ENCODE assay signal across 9 cellular contexts in genomic region chr20:4898282-4898681, GRCh38.
DNase-seq lines count a peak whose midpoint lies in the region; ATAC-seq and TF ChIP-seq lines count a peak whose summit lies in the region.
"Had no signal": no experiment of that assay in that cellular context is flagged by ENCODE, and none has a peak within 500 bp of the region (broad histone marks: within the 10 kb centered on the region; RNA-seq: fewer than 3 reads in every experiment).

No MANE protein-coding gene starts in this region.

- H3K27ac ChIP-seq in heart right ventricle = no peak overlapping the region
- H3K27ac ChIP-seq in CD8-positive, alpha-beta memory T cell (ENCODE audit: low read depth, low read length) = no peak overlapping the region

- DNase-seq in H4 (ENCODE audit: low spot score) (peak; percentile 80), WTC11 (ENCODE audit: low spot score) (no peak), heart right ventricle (peak in 1 of 2 donors; percentile 35), SIG-M5 treated with dmso at 0.1 percent for 504 hours (lab: John Stamatoyannopoulos, UW; ENCODE audit: unreplicated experiment) (no peak)
- DNase-seq in CD8-positive, alpha-beta memory T cell = no peak
- DNase-seq: activated T-cell treated with anti-CD3 and anti-CD28 coated beads, Interleukin-2, amount 50 U/mL, for 24 hours had no signal

- H3K4me1 ChIP-seq in heart right ventricle (peaks cover 0 to 26% (median 5%) of the 10 kb centered on the region in 9 donors), skeletal muscle satellite cell (ENCODE audit: control insufficient read depth, insufficient read depth, low read length) (peaks cover 16% of the 10 kb centered on the region)
- no peaks in the 10 kb centered on the region for H3K4me1 ChIP-seq in CD8-positive, alpha-beta memory T cell (ENCODE audit: insufficient read depth, low read length)

- TF ChIP-seq CTCF in WTC11 (IDR thresholded peaks at IDR 0.05) (no peak), heart right ventricle (IDR thresholded peaks at IDR 0.05) (no peak)

- H3K27ac Mint-ChIP-seq in WTC11 = peak overlapping the region; percentile 8; the same call in 1 of the 2 replicates
- H3K27ac Mint-ChIP-seq in CD8-positive, alpha-beta memory T cell = no peak overlapping the region
- H3K27ac Mint-ChIP-seq: activated T-cell treated with anti-CD3 and anti-CD28 coated beads, Interleukin-2, amount 50 U/mL, for 24 hours had no signal

- H3K4me3 ChIP-seq in heart right ventricle (no peak overlapping the region), skeletal muscle satellite cell (ENCODE audit: low read length) (no peak overlapping the region)
- H3K4me3 ChIP-seq in CD8-positive, alpha-beta memory T cell (ENCODE audit: low read length) = no peak overlapping the region

- H3K9me3 Mint-ChIP-seq in WTC11 = no peaks in the 10 kb centered on the region
- H3K9me3 Mint-ChIP-seq in CD8-positive, alpha-beta memory T cell = no peaks in the 10 kb centered on the region
- H3K9me3 Mint-ChIP-seq: activated T-cell treated with anti-CD3 and anti-CD28 coated beads, Interleukin-2, amount 50 U/mL, for 24 hours had no signal

- 56 to 68% methylated on average over 8 of the region's 8 CpGs for WGBS in heart right ventricle, 2 donors

- H3K4me2 ChIP-seq in skeletal muscle satellite cell (ENCODE audit: low read length) = peak overlapping the region; percentile 3

- CTCF ChIA-PET in WTC11 (lab: Charles Lee) = interaction anchor here (0.8 to 1.2 kb wide), 2 partner anchors 23 to 174 kb away, joined by 3 to 4 read pairs; no protein-coding TSS in a partner anchor
- CTCF ChIA-PET in CD8-positive, alpha-beta memory T cell (lab: Charles Lee) = interaction anchor here (0.9 kb wide), 1 partner anchor 58 kb away, joined by 4 read pairs; no protein-coding TSS in a partner anchor

- no peak overlapping the region for H3K9ac ChIP-seq in skeletal muscle satellite cell (ENCODE audit: low read depth, low read length)

- POLR2A ChIA-PET in WTC11 (lab: Charles Lee) = no interaction called here
- POLR2A ChIA-PET in CD8-positive, alpha-beta memory T cell (lab: Charles Lee) = no interaction called here

- no peaks in the 10 kb centered on the region for H3K9me3 ChIP-seq in heart right ventricle
- no peaks in the 10 kb centered on the region for H3K9me3 ChIP-seq in skeletal muscle satellite cell (replicated peaks; ENCODE audit: low read length)
- H3K9me3 ChIP-seq in CD8-positive, alpha-beta memory T cell (ENCODE audit: low read length) = no peaks in the 10 kb centered on the region

- ATAC-seq in WTC11 (no peak), heart right ventricle (peak in 6 of 8 donors; percentile 32 to 89 (median 63)), GM18505 (IDR thresholded peaks at IDR 0.05; ENCODE audit: unreplicated experiment) (no peak), HG02759 (IDR thresholded peaks at IDR 0.05; ENCODE audit: unreplicated experiment) (no peak)

- TF ChIP-seq POLR2A in GM18505 (IDR thresholded peaks at IDR 0.05; ENCODE audit: borderline replicate concordance, extremely low read depth, insufficient read depth, insufficient read length) = no peak

- peaks cover 26% of the 10 kb centered on the region for H3K4me1 Mint-ChIP-seq in WTC11
- H3K4me1 Mint-ChIP-seq in CD8-positive, alpha-beta memory T cell = peaks cover 0 to 7% (median 2%) of the 10 kb centered on the region in 3 donors

- intact Hi-C loops in heart right ventricle (cut with DNase I) = no loop called here

- H3K36me3 ChIP-seq in heart right ventricle (peaks cover 0 to 45% (median 9%) of the 10 kb centered on the region in 9 donors), skeletal muscle satellite cell (ENCODE audit: insufficient read depth, low read length) (no peaks in the 10 kb centered on the region)
- peaks cover 12% of the 10 kb centered on the region for H3K36me3 ChIP-seq in CD8-positive, alpha-beta memory T cell (ENCODE audit: insufficient read depth, low read length)

- peaks cover 8% of the 10 kb centered on the region; the same call in 1 of the 2 replicates for H3K36me3 Mint-ChIP-seq in WTC11
- H3K36me3 Mint-ChIP-seq in CD8-positive, alpha-beta memory T cell = peaks cover 11 to 76% (median 15%) of the 10 kb centered on the region in 3 donors

- H3K27me3 ChIP-seq in heart right ventricle (no peaks in the 10 kb centered on the region), skeletal muscle satellite cell (ENCODE audit: control insufficient read depth, insufficient read depth, low read length) (no peaks in the 10 kb centered on the region)
- no peaks in the 10 kb centered on the region for H3K27me3 ChIP-seq in CD8-positive, alpha-beta memory T cell (ENCODE audit: insufficient read depth, low read length, poor library complexity, severe bottlenecking)

- no peak overlapping the region for H3K4me3 Mint-ChIP-seq in WTC11
- no peak overlapping the region for H3K4me3 Mint-ChIP-seq in CD8-positive, alpha-beta memory T cell
- H3K4me3 Mint-ChIP-seq: activated T-cell treated with anti-CD3 and anti-CD28 coated beads, Interleukin-2, amount 50 U/mL, for 24 hours had no signal

- no peaks in the 10 kb centered on the region for H3K27me3 Mint-ChIP-seq in WTC11 (ENCODE audit: low read depth)
- no peaks in the 10 kb centered on the region for H3K27me3 Mint-ChIP-seq in CD8-positive, alpha-beta memory T cell
- H3K27me3 Mint-ChIP-seq: activated T-cell treated with anti-CD3 and anti-CD28 coated beads, Interleukin-2, amount 50 U/mL, for 24 hours had no signal

TF ChIP-seq in WTC11, 78 proteins besides CTCF, POLR2A, EP300 and RAD21:
- TF ChIP-seq JUN (CRISPR knock-in tag; IDR thresholded peaks at IDR 0.05) (no peak), ELF4 (CRISPR knock-in tag; IDR thresholded peaks at IDR 0.05; ENCODE audit: low read depth) (no peak), ZNF423 (CRISPR knock-in tag; IDR thresholded peaks at IDR 0.05) (no peak), ESRRA (CRISPR knock-in tag; IDR thresholded peaks at IDR 0.05; ENCODE audit: borderline replicate concordance) (no peak), FOXK1 (CRISPR knock-in tag; IDR thresholded peaks at IDR 0.05) (no peak), CREB1 (CRISPR knock-in tag; IDR thresholded peaks at IDR 0.05) (no peak), ZNF121 (CRISPR knock-in tag; IDR thresholded peaks at IDR 0.05) (no peak), ZBTB21 (CRISPR knock-in tag; IDR thresholded peaks at IDR 0.05; ENCODE audit: borderline replicate concordance) (no peak), ZNF219 (CRISPR knock-in tag; IDR thresholded peaks at IDR 0.05; ENCODE audit: borderline replicate concordance) (no peak), TEAD1 (CRISPR knock-in tag; IDR thresholded peaks at IDR 0.05) (no peak), IRF2 (CRISPR knock-in tag; IDR thresholded peaks at IDR 0.05; ENCODE audit: borderline replicate concordance, low read depth) (no peak)
- TF ChIP-seq, protein P1, sequence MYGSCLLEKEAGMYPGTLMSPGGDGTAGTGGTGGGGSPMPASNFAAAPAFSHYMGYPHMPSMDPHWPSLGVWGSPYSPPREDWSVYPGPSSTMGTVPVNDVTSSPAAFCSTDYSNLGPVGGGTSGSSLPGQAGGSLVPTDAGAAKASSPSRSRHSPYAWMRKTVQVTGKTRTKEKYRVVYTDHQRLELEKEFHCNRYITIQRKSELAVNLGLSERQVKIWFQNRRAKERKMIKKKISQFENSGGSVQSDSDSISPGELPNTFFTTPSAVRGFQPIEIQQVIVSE (CRISPR knock-in tag; IDR thresholded peaks at IDR 0.05; ENCODE audit: borderline replicate concordance) = no peak

Comparison
In these comparisons a context has a peak if more than half of its experiments do, and no peak if none do; other contexts are left out.
1. ATAC-seq: peak in heart right ventricle (6 of 8); none in WTC11 (single experiment), GM18505 (single experiment) and HG02759 (single experiment).